Comparison of ENCODE assay signal across 1 cellular context in the genomic region with DNA sequence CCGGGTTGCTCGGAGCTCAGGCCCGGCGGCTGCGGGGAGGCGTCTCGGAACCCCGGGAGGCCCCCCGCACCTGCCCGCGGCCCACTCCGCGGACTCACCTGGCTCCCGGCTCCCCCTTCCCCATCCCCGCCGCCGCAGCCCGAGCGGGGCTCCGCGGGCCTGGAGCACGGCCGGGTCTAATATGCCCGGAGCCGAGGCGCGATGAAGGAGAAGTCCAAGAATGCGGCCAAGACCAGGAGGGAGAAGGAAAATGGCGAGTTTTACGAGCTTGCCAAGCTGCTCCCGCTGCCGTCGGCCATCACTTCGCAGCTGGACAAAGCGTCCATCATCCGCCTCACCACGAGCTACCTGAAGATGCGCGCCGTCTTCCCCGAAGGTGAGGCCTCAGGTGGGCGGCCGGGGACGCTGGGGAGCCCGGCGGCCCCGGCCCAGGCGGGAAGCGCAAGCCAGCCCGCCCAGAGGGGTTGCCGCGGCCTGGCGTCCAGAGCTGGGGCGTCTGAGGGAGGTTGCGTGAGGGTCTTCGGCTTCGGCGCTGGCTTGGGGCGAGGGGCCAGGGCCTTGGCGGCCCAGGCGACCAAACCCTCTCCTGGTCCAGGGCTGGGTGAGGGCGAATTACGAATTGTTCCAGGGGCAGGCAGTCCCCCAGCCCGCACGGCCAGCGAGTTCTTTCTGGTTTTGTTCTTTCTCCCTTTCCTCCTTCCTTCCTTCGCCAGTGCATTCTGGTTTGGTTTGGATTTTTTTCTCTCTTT.
TF ChIP-seq lines count a peak whose summit lies in the region.

No MANE protein-coding gene starts in this region.

TF ChIP-seq in SK-N-SH, 30 proteins besides CTCF, POLR2A, EP300 and RAD21 (continued from another document):
- TF ChIP-seq, protein P1, sequence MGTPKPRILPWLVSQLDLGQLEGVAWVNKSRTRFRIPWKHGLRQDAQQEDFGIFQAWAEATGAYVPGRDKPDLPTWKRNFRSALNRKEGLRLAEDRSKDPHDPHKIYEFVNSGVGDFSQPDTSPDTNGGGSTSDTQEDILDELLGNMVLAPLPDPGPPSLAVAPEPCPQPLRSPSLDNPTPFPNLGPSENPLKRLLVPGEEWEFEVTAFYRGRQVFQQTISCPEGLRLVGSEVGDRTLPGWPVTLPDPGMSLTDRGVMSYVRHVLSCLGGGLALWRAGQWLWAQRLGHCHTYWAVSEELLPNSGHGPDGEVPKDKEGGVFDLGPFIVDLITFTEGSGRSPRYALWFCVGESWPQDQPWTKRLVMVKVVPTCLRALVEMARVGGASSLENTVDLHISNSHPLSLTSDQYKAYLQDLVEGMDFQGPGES (IDR thresholded peaks at IDR 0.05; ENCODE audit: low read depth, low read length) = no peak
- TF ChIP-seq MEF2A (IDR thresholded peaks at IDR 0.05; ENCODE audit: borderline replicate concordance, low read depth) = no peak
- no peak for TF ChIP-seq USF1 (IDR thresholded peaks at IDR 0.05; ENCODE audit: borderline replicate concordance, low read depth)
- TF ChIP-seq RFX5 (IDR thresholded peaks at IDR 0.05; ENCODE audit: low read length) = no peak
- TF ChIP-seq GABPA (IDR thresholded peaks at IDR 0.05; ENCODE audit: low read depth) = no peak
- no peak for TF ChIP-seq CHD2 (IDR thresholded peaks at IDR 0.05; ENCODE audit: low read length, partially characterized antibody)
- no peak for TF ChIP-seq FOXJ3 (CRISPR knock-in tag; IDR thresholded peaks at IDR 0.05)
